Comparison of ENCODE assay signal across 17 cellular contexts in genomic region chr9:105067895-105068580, GRCh38.
DNase-seq lines count a peak whose midpoint lies in the region; ATAC-seq, FAIRE-seq and TF ChIP-seq lines count a peak whose summit lies in the region.
"Had no signal": no experiment of that assay in that cellular context is flagged by ENCODE, and none has a peak within 500 bp of the region (broad histone marks: within the 10 kb centered on the region; RNA-seq: fewer than 3 reads in every experiment).

No MANE protein-coding gene starts in this region.

- H3K9me3 ChIP-seq in HepG2 (ENCODE audit: low read length) (no peaks in the 10 kb centered on the region), right lobe of liver (no peaks in the 10 kb centered on the region)
- H3K9me3 ChIP-seq: mucosa of descending colon had no signal

- no peak overlapping the region for H3K4me2 ChIP-seq in HepG2 (ENCODE audit: low read depth, low read length)

- TF ChIP-seq POLR2A in HepG2 (IDR thresholded peaks at IDR 0.05; ENCODE audit: insufficient read depth in 1 of 2, low read depth in 2 of 2, low read length in 2 of 2) (no peak), right lobe of liver (IDR thresholded peaks at IDR 0.05) (no peak)

- in situ Hi-C loops in HepG2 (cut with HindIII; ENCODE audit: extremely low pct_ligation_motif_present, low pct_unique_long_range_greater_than_20kb): loop anchor here (10.0 kb wide), 1 partner anchor 143 kb away; the partner anchor contains the start of gene ABCA1

- H2AFZ ChIP-seq in HepG2 (ENCODE audit: low read length): no peak overlapping the region

- H3K27me3 ChIP-seq in HepG2 (ENCODE audit: control insufficient read depth in 1 of 2, insufficient read depth in 2 of 2, low read length in 2 of 2): no peaks in the 10 kb centered on the region; a peak in 1 of 5 replicates
- H3K27me3 ChIP-seq in right lobe of liver: no peaks in the 10 kb centered on the region
- H3K27me3 ChIP-seq: foreskin keratinocyte had no signal

- CTCF ChIA-PET in HepG2 (lab: Yijun Ruan, JAX; ENCODE audit: low intra/inter-chr PET ratio, low total read pairs): no interaction called here

- intact Hi-C loops in HepG2 (cut with micrococcal nuclease; ENCODE audit: unreplicated experiment) (no loop called here), right lobe of liver (cut with DNase I) (no loop called here), head of caudate nucleus (cut with DNase I) (loop anchor here (5.0 to 10.0 kb wide), 2 partner anchors 76 to 143 kb away; partner anchors contain the start of gene ABCA1), Right ventricle myocardium inferior (cut with DNase I) (no loop called here)

- no peak for TF ChIP-seq EP300 in HepG2 (IDR thresholded peaks at IDR 0.05; ENCODE audit: low read depth in 2 of 2, low read length in 2 of 2)
- no peak for TF ChIP-seq EP300 in HepG2 (CRISPR knock-in tag; IDR thresholded peaks at IDR 0.05; ENCODE audit: borderline replicate concordance)

- H3K36me3 ChIP-seq in HepG2 (replicated peaks in 1 of 2; ENCODE audit: control insufficient read depth in 1 of 2, insufficient read depth in 2 of 2, low read length in 2 of 2) (no peaks in the 10 kb centered on the region), right lobe of liver (no peaks in the 10 kb centered on the region)

- no peak for DNase-seq in HepG2 (ENCODE audit: low spot score)
- no peak for DNase-seq in right lobe of liver
- peak; percentile 75 for DNase-seq in NCI-H226
- DNase-seq in epithelial cell of proximal tubule (ENCODE audit: low read depth): peak; percentile 98
- DNase-seq in urothelium cell line (ENCODE audit: low spot score): peak; percentile 55
- no peak for DNase-seq in effector CD4-positive, alpha-beta T cell
- DNase-seq in head of caudate nucleus: no peak
- DNase-seq in Right ventricle myocardium inferior (ENCODE audit: missing footprints): no peak
- DNase-seq: activated naive CD8-positive, alpha-beta T cell treated with anti-CD3 and anti-CD28 coated beads, Interleukin-2, amount 10 ng/mL, durations not matched to agents 7 days and 5 days; cortex of kidney; mucosa of descending colon; NK-92 treated with Interleukin-12 subunit alpha and Interleukin-12 subunit beta, amount 100 ng/mL, for 24 hours; posterior cingulate gyrus had no signal

- H3K27ac ChIP-seq in HepG2 (ENCODE audit: extremely low read length, insufficient read depth, low read length) (no peak overlapping the region), right lobe of liver (no peak overlapping the region)
- H3K27ac ChIP-seq: foreskin keratinocyte had no signal

- TF ChIP-seq CTCF in HepG2 (CRISPR knock-in tag; IDR thresholded peaks at IDR 0.05) (no peak), right lobe of liver (IDR thresholded peaks at IDR 0.05) (no peak), epithelial cell of proximal tubule (conservative IDR thresholded peaks at IDR 0.05; ENCODE audit: low read depth, low read length) (no peak)

- 55% methylated on average over 3 of the region's 3 CpGs for WGBS in HepG2 (ENCODE audit: low lambda C conversion rate)
- WGBS in right lobe of liver (ENCODE audit: insufficient coverage, low coverage, low lambda C conversion rate, missing lambda C conversion rate): 96% methylated on average over 3 of the region's 3 CpGs

- no peak for FAIRE-seq in HepG2 (lab: Jason Lieb, UNC)
- peak; percentile 40 for FAIRE-seq in urothelium cell line (lab: Jason Lieb, UNC)
- FAIRE-seq: GM12878 had no signal

- no TSS peak for BruUV-seq in HepG2 (replicated peaks; lab: Mats Ljungman, UMichigan)

- H3K9ac ChIP-seq in HepG2 (ENCODE audit: insufficient read depth, low read depth, low read length): no peak overlapping the region

- no peaks in the 10 kb centered on the region for H3K79me2 ChIP-seq in HepG2 (ENCODE audit: insufficient read depth, low read length)

- peaks cover 74% of the 10 kb centered on the region for H3K4me1 ChIP-seq in HepG2 (ENCODE audit: insufficient read depth, low read length)
- peaks cover 0 to 28% (median 11%) of the 10 kb centered on the region in 4 donors for H3K4me1 ChIP-seq in right lobe of liver

- ATAC-seq in HepG2 (no peak), right lobe of liver (no peak), Right ventricle myocardium inferior (no peak)
- ATAC-seq: foreskin keratinocyte, GM12878, mucosa of descending colon, SK-N-SH treated with all-trans-retinoic acid at 6 μM for 48 hours, WTC11 had no signal

- H3K4me3 ChIP-seq in HepG2 (replicated peaks in 1 of 3; ENCODE audit: insufficient read depth in 1 of 3, low read depth in 2 of 3, low read length in 3 of 3) (no peak overlapping the region), right lobe of liver (no peak overlapping the region), epithelial cell of proximal tubule (ENCODE audit: low read depth, low read length) (no peak overlapping the region)
- H3K4me3 ChIP-seq: GM12878, mucosa of descending colon had no signal

- TF ChIP-seq RAD21 in HepG2 (CRISPR knock-in tag; IDR thresholded peaks at IDR 0.05): no peak

- H4K20me1 ChIP-seq in HepG2 (ENCODE audit: insufficient read depth, low read length): no peaks in the 10 kb centered on the region

- POLR2A ChIA-PET in HepG2 (lab: Yijun Ruan, JAX): no interaction called here

TF ChIP-seq in HepG2, 621 proteins besides CTCF, POLR2A, EP300 and RAD21:
- TF ChIP-seq ZNF574 (CRISPR knock-in tag; IDR thresholded peaks at IDR 0.05) (no peak), NFIB (CRISPR knock-in tag; IDR thresholded peaks at IDR 0.05; ENCODE audit: borderline replicate concordance) (no peak), FOSL2 (CRISPR knock-in tag; IDR thresholded peaks at IDR 0.05) (0 out of 2 replicates have a peak, but pooled peaks have one; percentile 15)

Comparison
In these comparisons a context has a peak if more than half of its experiments do, and no peak if none do; other contexts are left out.
1. DNase-seq: peak in NCI-H226 (single experiment), epithelial cell of proximal tubule (single experiment) and urothelium cell line (single experiment); none in HepG2 (single experiment), right lobe of liver (0 of 3), effector CD4-positive, alpha-beta T cell (single experiment), head of caudate nucleus (0 of 42) and Right ventricle myocardium inferior (single experiment).